ENCODE assay signal across 14 cellular contexts in genomic region chr2:161096336-161096735, GRCh38.
A peak's percentile ranks its signal among the peaks of the same experiment; 100 is the strongest.
DNase-seq lines count a peak whose midpoint lies in the region; ATAC-seq and TF ChIP-seq lines count a peak whose summit lies in the region.
"Had no signal": no experiment of that assay in that cellular context is flagged by ENCODE, and none has a peak within 500 bp of the region (broad histone marks: within the 10 kb centered on the region; RNA-seq: fewer than 3 reads in every experiment).

No MANE protein-coding gene starts in this region.

- WGBS in gastroesophageal sphincter (ENCODE audit: low coverage in 1 of 2), 2 donors = 37 to 45% methylated on average over 2 of the region's 2 CpGs

- ATAC-seq in HCT116 (no peak), gastroesophageal sphincter (peak; percentile 66), HG03159 (IDR thresholded peaks at IDR 0.05; ENCODE audit: unreplicated experiment) (no peak)
- ATAC-seq in activated T-cell treated with anti-CD3 and anti-CD28 coated beads, Interleukin-2, amount 50 U/mL, for 72 hours (replicated peaks in 1 of 2) = no peak

- no peaks in the 10 kb centered on the region for H3K79me2 ChIP-seq in HCT116 (ENCODE audit: insufficient read depth, low read length)

- CTCF ChIA-PET in HCT116 (lab: Charles Lee) = no interaction called here

- H3K9ac ChIP-seq in HCT116 (ENCODE audit: low read length) = no peak overlapping the region

- no peaks in the 10 kb centered on the region for H3K9me2 ChIP-seq in HCT116 (ENCODE audit: insufficient read depth)

- TF ChIP-seq POLR2A in HCT116 (IDR thresholded peaks at IDR 0.05; ENCODE audit: borderline replicate concordance, extremely low read depth, insufficient read depth, insufficient read length) = no peak
- no peak for TF ChIP-seq POLR2A in gastroesophageal sphincter (IDR thresholded peaks at IDR 0.05)

- no peaks in the 10 kb centered on the region for H3K9me3 ChIP-seq in HCT116 (ENCODE audit: control insufficient read depth in 1 of 2, insufficient read depth in 1 of 2, low read depth in 1 of 2, low read length in 2 of 2)
- H3K9me3 ChIP-seq in gastroesophageal sphincter = no peaks in the 10 kb centered on the region
- no peaks in the 10 kb centered on the region for H3K9me3 ChIP-seq in MG63
- H3K9me3 ChIP-seq: tibial nerve had no signal

- no peak overlapping the region for H3K4me3 Mint-ChIP-seq in activated T-cell treated with anti-CD3 and anti-CD28 coated beads, Interleukin-2, amount 50 U/mL, for 72 hours
- H3K4me3 Mint-ChIP-seq: activated naive CD4-positive, alpha-beta T cell treated with anti-CD3 and anti-CD28 coated beads, Interleukin-2, amount 50 U/mL, for 24 hours; central memory CD8-positive, alpha-beta T cell had no signal

- H3K27ac Mint-ChIP-seq in activated T-cell treated with anti-CD3 and anti-CD28 coated beads, Interleukin-2, amount 50 U/mL, for 72 hours = no peak overlapping the region
- H3K27ac Mint-ChIP-seq: activated naive CD4-positive, alpha-beta T cell treated with anti-CD3 and anti-CD28 coated beads, Interleukin-2, amount 50 U/mL, for 24 hours had no signal

- TF ChIP-seq EP300 in gastroesophageal sphincter (IDR thresholded peaks at IDR 0.05) = no peak

- H3K4me2 ChIP-seq in HCT116 (ENCODE audit: low read length) = no peak overlapping the region

- no TSS peak for BruUV-seq in HCT116 (replicated peaks; lab: Mats Ljungman, UMichigan)

- no peaks in the 10 kb centered on the region for H3K36me3 ChIP-seq in HCT116 (ENCODE audit: control insufficient read depth in 1 of 2, insufficient read depth in 2 of 2, low read length in 2 of 2)
- H3K36me3 ChIP-seq in gastroesophageal sphincter = no peaks in the 10 kb centered on the region
- H3K36me3 ChIP-seq in MG63 = no peaks in the 10 kb centered on the region
- H3K36me3 ChIP-seq: tibial nerve had no signal

- peaks cover 5 to 8% of the 10 kb centered on the region in 2 donors for H3K9me3 Mint-ChIP-seq in activated T-cell treated with anti-CD3 and anti-CD28 coated beads, Interleukin-2, amount 50 U/mL, for 72 hours
- H3K9me3 Mint-ChIP-seq: activated naive CD4-positive, alpha-beta T cell treated with anti-CD3 and anti-CD28 coated beads, Interleukin-2, amount 50 U/mL, for 24 hours; central memory CD8-positive, alpha-beta T cell had no signal

- H2AFZ ChIP-seq in HCT116 (ENCODE audit: low read depth, low read length, poor library complexity, severe bottlenecking) = peak overlapping the region; percentile 37

- H3K27me3 ChIP-seq in HCT116 (ENCODE audit: insufficient read depth, low read length) (no peaks in the 10 kb centered on the region), gastroesophageal sphincter (no peaks in the 10 kb centered on the region), MG63 (no peaks in the 10 kb centered on the region)
- H3K27me3 ChIP-seq: tibial nerve had no signal

- RAD21 ChIA-PET in HCT116 (lab: Charles Lee; ENCODE audit: low non-redundant PET in 1 of 2, low total read pairs in 2 of 2, uncharacterized antibody in 2 of 2, unreplicated experiment in 2 of 2) = no interaction called here

- no peak overlapping the region for H3K27ac ChIP-seq in HCT116 (ENCODE audit: low read depth, low read length)
- H3K27ac ChIP-seq in gastroesophageal sphincter = peak overlapping the region in 1 of 4 donors; percentile 34

- TF ChIP-seq CTCF in HCT116 (IDR thresholded peaks at IDR 0.05 in 2 of 3, conservative IDR thresholded peaks at IDR 0.05 in 1 of 3; ENCODE audit: borderline replicate concordance in 1 of 3, insufficient read depth in 1 of 3, low read depth in 2 of 3, low read length in 2 of 3) (no peak), gastroesophageal sphincter (IDR thresholded peaks at IDR 0.05) (no peak)

- POLR2A ChIA-PET in HCT116 (lab: Charles Lee) = no interaction called here

- TF ChIP-seq RAD21 in HCT116 (IDR thresholded peaks at IDR 0.05; ENCODE audit: low read depth) = no peak

- no peaks in the 10 kb centered on the region; the same call in 1 of the 2 replicates for H4K20me1 ChIP-seq in HCT116 (ENCODE audit: insufficient read depth)

- peaks cover 0 to 4% of the 10 kb centered on the region in 2 experiments; a peak in 1 of 4 replicates for H3K4me1 ChIP-seq in HCT116 (ENCODE audit: control insufficient read depth in 1 of 2, insufficient read depth in 2 of 2, low read length in 2 of 2)
- peaks cover 0 to 9% (median 0%) of the 10 kb centered on the region in 3 donors for H3K4me1 ChIP-seq in gastroesophageal sphincter

- H3K4me3 ChIP-seq in HCT116 (replicated peaks in 1 of 2; ENCODE audit: low read depth in 1 of 2, low read length in 2 of 2) (no peak overlapping the region), gastroesophageal sphincter (no peak overlapping the region), MG63 (no peak overlapping the region)
- H3K4me3 ChIP-seq: tibial nerve had no signal

- H3K36me3 Mint-ChIP-seq in activated T-cell treated with anti-CD3 and anti-CD28 coated beads, Interleukin-2, amount 50 U/mL, for 72 hours (ENCODE audit: insufficient read depth in 2 of 2) = peaks cover 8 to 9% of the 10 kb centered on the region in 2 donors
- H3K36me3 Mint-ChIP-seq: activated naive CD4-positive, alpha-beta T cell treated with anti-CD3 and anti-CD28 coated beads, Interleukin-2, amount 50 U/mL, for 24 hours had no signal

- no peak for DNase-seq in HCT116 (ENCODE audit: low read depth, low spot score)
- DNase-seq in amniotic epithelial cell (ENCODE audit: low read depth) = peak; percentile 25
- DNase-seq in pulmonary artery endothelial cell (ENCODE audit: low read depth, low spot score) = peak; percentile 39
- no peak for DNase-seq in activated T-cell treated with anti-CD3 and anti-CD28 coated beads, Interleukin-2, amount 50 U/mL, for 72 hours
- no peak for DNase-seq in SKM-1 (lab: John Stamatoyannopoulos, UW; ENCODE audit: unreplicated experiment)
- no peak for DNase-seq in MG63
- DNase-seq: activated CD4-positive, CD25-positive, alpha-beta regulatory T cell treated with anti-CD3 and anti-CD28 coated beads, Interleukin-2, amount 50 U/mL, for 72 hours; DND-41; mesendoderm had no signal

- peaks cover 9% of the 10 kb centered on the region for H3K4me1 Mint-ChIP-seq in activated T-cell treated with anti-CD3 and anti-CD28 coated beads, Interleukin-2, amount 50 U/mL, for 72 hours (ENCODE audit: low read depth)
- H3K4me1 Mint-ChIP-seq: activated naive CD4-positive, alpha-beta T cell treated with anti-CD3 and anti-CD28 coated beads, Interleukin-2, amount 50 U/mL, for 24 hours had no signal

- intact Hi-C loops in HCT116 (cut with micrococcal nuclease) = no loop called here

- H3K27me3 Mint-ChIP-seq in activated T-cell treated with anti-CD3 and anti-CD28 coated beads, Interleukin-2, amount 50 U/mL, for 72 hours (ENCODE audit: low read depth) = no peaks in the 10 kb centered on the region
- H3K27me3 Mint-ChIP-seq: central memory CD8-positive, alpha-beta T cell had no signal

TF ChIP-seq in HCT116, 20 proteins besides CTCF, POLR2A, EP300 and RAD21 (continues in another document):
- TF ChIP-seq CEBPB (IDR thresholded peaks at IDR 0.05; ENCODE audit: low read depth) (no peak), TCF7L2 (IDR thresholded peaks at IDR 0.05; ENCODE audit: borderline replicate concordance, extremely low read depth, insufficient read depth, insufficient read length) (no peak), REST (IDR thresholded peaks at IDR 0.05; ENCODE audit: low read depth) (no peak), POLR2AphosphoS5 (IDR thresholded peaks at IDR 0.05; ENCODE audit: low read depth, low read length) (no peak), JUND (IDR thresholded peaks at IDR 0.05) (no peak), FOSL1 (IDR thresholded peaks at IDR 0.05; ENCODE audit: low read depth) (no peak), EZH2phosphoT487 (IDR thresholded peaks at IDR 0.05; ENCODE audit: borderline replicate concordance) (no peak), EGR1 (IDR thresholded peaks at IDR 0.05; ENCODE audit: low read depth) (no peak), ZNF274 (IDR thresholded peaks at IDR 0.05; ENCODE audit: low read depth, low read length) (no peak), CBX3 (IDR thresholded peaks at IDR 0.05; ENCODE audit: low read depth) (no peak), ELF1 (IDR thresholded peaks at IDR 0.05; ENCODE audit: borderline replicate concordance, low read depth) (no peak)

Comparison
In these comparisons a context has a peak if more than half of its experiments do, and no peak if none do; other contexts are left out.
1. DNase-seq: peak in amniotic epithelial cell (single experiment) and pulmonary artery endothelial cell (single experiment); none in HCT116 (single experiment), activated T-cell treated with anti-CD3 and anti-CD28 coated beads, Interleukin-2, amount 50 U/mL, for 72 hours (0 of 2), SKM-1 (single experiment) and MG63 (single experiment).